Comparison of ENCODE assay signal across 2 cellular contexts in genomic region chr20:4439461-4439860, GRCh38.
TF ChIP-seq lines count a peak whose summit lies in the region.

No MANE protein-coding gene starts in this region.

TF ChIP-seq in IMR-90, 13 proteins besides CTCF, POLR2A, EP300 and RAD21:
- TF ChIP-seq MXI1 (IDR thresholded peaks at IDR 0.05; ENCODE audit: borderline replicate concordance, low read depth, low read length), result no peak
TF ChIP-seq in IMR-90: peak in this region for 0.

TF ChIP-seq in H1, 55 proteins besides CTCF, POLR2A, EP300 and RAD21:
- TF ChIP-seq CBX5 (IDR thresholded peaks at IDR 0.05; ENCODE audit: low read depth, low read length), result no peak
- no peak for TF ChIP-seq MAX (IDR thresholded peaks at IDR 0.05)
- no peak for TF ChIP-seq SIX5 (IDR thresholded peaks at IDR 0.05; ENCODE audit: low read depth, low read length)
- TF ChIP-seq KDM4A (IDR thresholded peaks at IDR 0.05; ENCODE audit: low read depth, low read length, severe bottlenecking), result no peak
- TF ChIP-seq BACH1 (IDR thresholded peaks at IDR 0.05; ENCODE audit: low read length), result no peak
- TF ChIP-seq GABPA (IDR thresholded peaks at IDR 0.05; ENCODE audit: borderline replicate concordance, insufficient read depth, low read length), result no peak
- no peak for TF ChIP-seq EGR1 (IDR thresholded peaks at IDR 0.05; ENCODE audit: borderline replicate concordance, low read depth, low read length)
- TF ChIP-seq HDAC2 (IDR thresholded peaks at IDR 0.05; ENCODE audit: borderline replicate concordance in 1 of 2, low read depth in 2 of 2, low read length in 2 of 2), result no peak
- no peak for TF ChIP-seq SP4 (IDR thresholded peaks at IDR 0.05; ENCODE audit: low read length)
- no peak for TF ChIP-seq POU5F1 (IDR thresholded peaks at IDR 0.05; ENCODE audit: low read depth, low read length)
